In genomic region chr3:188343894-188344293, GRCh38 we compare ENCODE assay signal across 20 cellular contexts.
DNase-seq lines count a peak whose midpoint lies in the region; ATAC-seq and TF ChIP-seq lines count a peak whose summit lies in the region.
"Had no signal": no experiment of that assay in that cellular context is flagged by ENCODE, and none has a peak within 500 bp of the region (broad histone marks: within the 10 kb centered on the region; RNA-seq: fewer than 3 reads in every experiment).

No MANE protein-coding gene starts in this region.

- H3K4me1 ChIP-seq in psoas muscle = peaks cover 55% of the 10 kb centered on the region

- peak overlapping the region; percentile 45 for H3K4me3 ChIP-seq in psoas muscle
- H3K4me3 ChIP-seq: A549, tibial nerve had no signal

- H3K27me3 ChIP-seq in psoas muscle (ENCODE audit: insufficient read depth in 3 of 3, low read length in 2 of 3) = no peaks in the 10 kb centered on the region
- H3K27me3 ChIP-seq: tibial nerve had no signal

- intact Hi-C loops in Right ventricle myocardium superior (cut with DNase I) = loop anchor here (10.0 kb wide), 2 partner anchors 189 to 599 kb away; partner anchors contain the start of genes BCL6 and LPP
- intact Hi-C loops in psoas muscle (cut with DNase I) = loop anchor here in 1 of 2 donors (2.0 to 10.0 kb wide), 3 partner anchors 53 to 379 kb away; partner anchors contain the start of gene LPP

- H3K36me3 ChIP-seq in psoas muscle (ENCODE audit: insufficient read depth in 1 of 2, low read depth in 1 of 2) = no peaks in the 10 kb centered on the region
- H3K36me3 ChIP-seq: tibial nerve had no signal

- 22 to 44% (median 24%) methylated on average over 5 of the region's 5 CpGs for WGBS in psoas muscle, 3 donors

- DNase-seq in G401 (ENCODE audit: low spot score) (peak; percentile 53), NCI-H774 (lab: John Stamatoyannopoulos, UW) (peak; percentile 9), Right ventricle myocardium superior (no peak), psoas muscle (no peak), T-helper 1 cell (no peak), NCI-H146 treated with DMSO at 0.1 percent for 48 hours (lab: John Stamatoyannopoulos, UW; ENCODE audit: unreplicated experiment) (no peak)
- DNase-seq: activated CD4-positive, alpha-beta T cell treated with anti-CD3 and anti-CD28 coated beads, Interleukin-2, amount 50 U/mL, for 48 hours; activated gamma-delta T cell; DMS79; Karpas-422; NCI-H2081; NCI-H510A; NK-92 treated with Interleukin-12 subunit alpha and Interleukin-12 subunit beta, amount 100 ng/mL, for 24 hours; stimulated activated CD4-positive, alpha-beta T cell treated with anti-CD3 and anti-CD28 coated beads, Interleukin-12 subunit alpha, Interleukin-12 subunit beta, amount 100 ng/mL, for 4 hours; stimulated activated CD4-positive, alpha-beta T cell treated with anti-CD3 and anti-CD28 coated beads, Interleukin-4, amount 100 ng/mL, for 4 hours had no signal

- no peaks in the 10 kb centered on the region for H3K9me3 ChIP-seq in psoas muscle
- H3K9me3 ChIP-seq: A549, tibial nerve had no signal

- in situ Hi-C loops in G401 (cut with HindIII; ENCODE audit: low sequenced_read_pairs) = no loop called here

- peak; percentile 86 for ATAC-seq in Right ventricle myocardium superior (ENCODE audit: poor library complexity)
- ATAC-seq in psoas muscle = peak; percentile 92 to 94 (median 93)
- no peak for ATAC-seq in activated CD4-positive, CD25-positive, alpha-beta regulatory T cell treated with anti-CD3 and anti-CD28 coated beads, Interleukin-2, amount 50 U/mL, for 24 hours
- no peak for ATAC-seq in GM21576 (IDR thresholded peaks at IDR 0.05; ENCODE audit: unreplicated experiment)
- ATAC-seq: A549, SK-N-SH treated with all-trans-retinoic acid at 6 μM for 48 hours had no signal

- TF ChIP-seq CTCF in psoas muscle (IDR thresholded peaks at IDR 0.05) = no peak

- H3K27ac ChIP-seq in psoas muscle = peak overlapping the region; percentile 91
- H3K27ac ChIP-seq: A549 had no signal

Comparison
In these comparisons a context has a peak if more than half of its experiments do, and no peak if none do; other contexts are left out.
1. DNase-seq: peak in G401 (single experiment) and NCI-H774 (single experiment); none in Right ventricle myocardium superior (single experiment), psoas muscle (0 of 2), T-helper 1 cell (0 of 5) and NCI-H146 treated with DMSO at 0.1 percent for 48 hours (single experiment).
2. ATAC-seq: peak in Right ventricle myocardium superior (single experiment) and psoas muscle (4 of 4); none in activated CD4-positive, CD25-positive, alpha-beta regulatory T cell treated with anti-CD3 and anti-CD28 coated beads, Interleukin-2, amount 50 U/mL, for 24 hours (0 of 2) and GM21576 (single experiment).